ENCODE assay signal across 2 cellular contexts in genomic region chr20:36162272-36162966, GRCh38.
TF ChIP-seq lines count a peak whose summit lies in the region.

No MANE protein-coding gene starts in this region.

TF ChIP-seq in GM12878, 131 proteins besides CTCF, POLR2A, EP300 and RAD21:
- TF ChIP-seq RAD51 (IDR thresholded peaks at IDR 0.05), result peak; percentile 33; the same call in 1 of the 2 replicates
- TF ChIP-seq CHD2 (IDR thresholded peaks at IDR 0.05; ENCODE audit: borderline replicate concordance, low read depth, low read length), result no peak
- no peak for TF ChIP-seq IRF3 (IDR thresholded peaks at IDR 0.05)
- peak; percentile 26 for TF ChIP-seq USF1 (IDR thresholded peaks at IDR 0.05; ENCODE audit: borderline replicate concordance, extremely low read length, insufficient read depth, low read depth, low read length)
- no peak for TF ChIP-seq RELB (IDR thresholded peaks at IDR 0.05; ENCODE audit: low read depth)
- TF ChIP-seq ZBTB11 (CRISPR knock-in tag; IDR thresholded peaks at IDR 0.05), result no peak
- TF ChIP-seq POU2F2 (IDR thresholded peaks at IDR 0.05; ENCODE audit: borderline replicate concordance, low read depth, low read length), result no peak

TF ChIP-seq in HepG2, 621 proteins besides CTCF, POLR2A, EP300 and RAD21:
- peak; percentile 43; the same call in 1 of the 2 replicates for TF ChIP-seq NRL (CRISPR knock-in tag; IDR thresholded peaks at IDR 0.05; ENCODE audit: borderline replicate concordance)
- TF ChIP-seq ZNF691 (CRISPR knock-in tag; IDR thresholded peaks at IDR 0.05; ENCODE audit: borderline replicate concordance, low read depth), result 0 out of 2 replicates have a peak, but pooled peaks have one; percentile 21
- TF ChIP-seq KDM5B (CRISPR knock-in tag; IDR thresholded peaks at IDR 0.05; ENCODE audit: borderline replicate concordance), result 0 out of 2 replicates have a peak, but pooled peaks have one; percentile 22
- TF ChIP-seq XRCC5 (optimal IDR thresholded peaks at IDR 0.05; ENCODE audit: low read length), result no peak
- 0 out of 2 replicates have a peak, but pooled peaks have one; percentile 58 for TF ChIP-seq NFIB (CRISPR knock-in tag; IDR thresholded peaks at IDR 0.05; ENCODE audit: borderline replicate concordance)
- no peak for TF ChIP-seq KAT7 (CRISPR knock-in tag; IDR thresholded peaks at IDR 0.05; ENCODE audit: borderline replicate concordance)
- TF ChIP-seq YEATS2 (CRISPR knock-in tag; IDR thresholded peaks at IDR 0.05; ENCODE audit: borderline replicate concordance), result no peak
- no peak for TF ChIP-seq ZNF460 (CRISPR knock-in tag; IDR thresholded peaks at IDR 0.05; ENCODE audit: borderline replicate concordance)
- TF ChIP-seq FUBP1 (CRISPR knock-in tag; IDR thresholded peaks at IDR 0.05; ENCODE audit: borderline replicate concordance), result 0 out of 2 replicates have a peak, but pooled peaks have one; percentile 43
- TF ChIP-seq ZNF501 (CRISPR knock-in tag; IDR thresholded peaks at IDR 0.05), result no peak
- TF ChIP-seq ZNF891 (CRISPR knock-in tag; IDR thresholded peaks at IDR 0.05), result 0 out of 2 replicates have a peak, but pooled peaks have one; percentile 33
- no peak for TF ChIP-seq KLF9 (CRISPR knock-in tag; IDR thresholded peaks at IDR 0.05; ENCODE audit: low read depth)
- TF ChIP-seq ZNF615 (CRISPR knock-in tag; IDR thresholded peaks at IDR 0.05; ENCODE audit: borderline replicate concordance), result no peak
- TF ChIP-seq ZNF687 (CRISPR knock-in tag; IDR thresholded peaks at IDR 0.05), result 0 out of 2 replicates have a peak, but pooled peaks have one; percentile 9
- no peak for TF ChIP-seq TCF12 (IDR thresholded peaks at IDR 0.05)
- TF ChIP-seq TCF12 (CRISPR knock-in tag; IDR thresholded peaks at IDR 0.05), result no peak
- TF ChIP-seq ZNF746 (CRISPR knock-in tag; IDR thresholded peaks at IDR 0.05), result 0 out of 2 replicates have a peak, but pooled peaks have one; percentile 20
TF ChIP-seq in HepG2: peak in this region for 8.
